In the genomic region with DNA sequence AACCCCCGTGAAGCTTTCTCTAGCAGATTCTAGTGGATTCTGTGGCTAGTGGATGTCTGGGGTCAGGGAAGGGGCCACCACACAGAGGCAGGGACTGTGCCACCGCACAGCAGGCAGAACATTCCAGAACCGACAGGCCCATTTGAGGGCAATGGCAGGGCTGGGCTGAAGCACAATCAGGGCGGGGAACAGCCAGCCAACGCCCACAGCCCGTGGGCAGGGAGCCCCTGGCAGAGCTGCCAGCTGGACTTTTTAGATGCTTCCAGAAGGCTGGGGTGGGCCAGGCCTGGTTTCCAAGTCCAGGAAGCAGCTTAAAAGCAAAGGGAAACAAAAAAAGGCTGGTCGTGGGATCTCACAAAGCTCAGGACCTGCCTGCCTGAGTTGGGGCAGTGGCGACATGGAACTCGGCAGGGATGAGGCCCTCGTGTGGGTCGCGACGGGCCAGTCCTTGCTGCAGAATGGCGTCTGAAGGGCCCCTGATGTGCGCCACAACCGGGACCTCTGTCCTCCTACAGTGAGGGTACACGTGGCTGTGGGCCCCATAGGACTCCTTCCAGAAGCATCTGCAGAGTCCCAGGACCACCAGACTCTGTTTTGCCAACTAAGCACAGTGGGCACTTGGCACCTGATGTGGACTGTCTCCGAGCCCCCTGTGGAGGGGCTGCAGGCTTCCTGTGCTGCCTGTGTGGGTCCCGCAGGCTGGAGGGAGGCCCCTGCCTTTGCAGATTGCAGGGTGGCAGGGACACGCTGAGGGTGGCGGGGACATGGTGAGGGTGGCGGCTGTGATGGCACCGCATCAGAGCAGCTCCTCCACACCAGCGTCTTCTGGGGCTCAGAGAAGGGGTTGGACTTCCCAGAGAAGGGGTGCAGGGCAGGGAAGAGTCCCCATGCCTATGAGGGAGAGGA, we compare ENCODE assay signal across 1 cellular context.
TF ChIP-seq lines count a peak whose summit lies in the region.

No MANE protein-coding gene starts in this region.

TF ChIP-seq in GM23338, 12 proteins besides CTCF, POLR2A, EP300 and RAD21 (continued from another document):
- TF ChIP-seq, protein P1, sequence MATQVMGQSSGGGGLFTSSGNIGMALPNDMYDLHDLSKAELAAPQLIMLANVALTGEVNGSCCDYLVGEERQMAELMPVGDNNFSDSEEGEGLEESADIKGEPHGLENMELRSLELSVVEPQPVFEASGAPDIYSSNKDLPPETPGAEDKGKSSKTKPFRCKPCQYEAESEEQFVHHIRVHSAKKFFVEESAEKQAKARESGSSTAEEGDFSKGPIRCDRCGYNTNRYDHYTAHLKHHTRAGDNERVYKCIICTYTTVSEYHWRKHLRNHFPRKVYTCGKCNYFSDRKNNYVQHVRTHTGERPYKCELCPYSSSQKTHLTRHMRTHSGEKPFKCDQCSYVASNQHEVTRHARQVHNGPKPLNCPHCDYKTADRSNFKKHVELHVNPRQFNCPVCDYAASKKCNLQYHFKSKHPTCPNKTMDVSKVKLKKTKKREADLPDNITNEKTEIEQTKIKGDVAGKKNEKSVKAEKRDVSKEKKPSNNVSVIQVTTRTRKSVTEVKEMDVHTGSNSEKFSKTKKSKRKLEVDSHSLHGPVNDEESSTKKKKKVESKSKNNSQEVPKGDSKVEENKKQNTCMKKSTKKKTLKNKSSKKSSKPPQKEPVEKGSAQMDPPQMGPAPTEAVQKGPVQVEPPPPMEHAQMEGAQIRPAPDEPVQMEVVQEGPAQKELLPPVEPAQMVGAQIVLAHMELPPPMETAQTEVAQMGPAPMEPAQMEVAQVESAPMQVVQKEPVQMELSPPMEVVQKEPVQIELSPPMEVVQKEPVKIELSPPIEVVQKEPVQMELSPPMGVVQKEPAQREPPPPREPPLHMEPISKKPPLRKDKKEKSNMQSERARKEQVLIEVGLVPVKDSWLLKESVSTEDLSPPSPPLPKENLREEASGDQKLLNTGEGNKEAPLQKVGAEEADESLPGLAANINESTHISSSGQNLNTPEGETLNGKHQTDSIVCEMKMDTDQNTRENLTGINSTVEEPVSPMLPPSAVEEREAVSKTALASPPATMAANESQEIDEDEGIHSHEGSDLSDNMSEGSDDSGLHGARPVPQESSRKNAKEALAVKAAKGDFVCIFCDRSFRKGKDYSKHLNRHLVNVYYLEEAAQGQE (IDR thresholded peaks at IDR 0.05; ENCODE audit: unreplicated experiment), result no peak
- TF ChIP-seq EZH2phosphoT487 (IDR thresholded peaks at IDR 0.05; ENCODE audit: unreplicated experiment) (no peak), ZNF114 (CRISPR knock-in tag; IDR thresholded peaks at IDR 0.05) (no peak), NANOG (IDR thresholded peaks at IDR 0.05; ENCODE audit: borderline replicate concordance) (no peak), STAT1 (IDR thresholded peaks at IDR 0.05; ENCODE audit: unreplicated experiment) (no peak), CREB1 (CRISPR knock-in tag; IDR thresholded peaks at IDR 0.05; ENCODE audit: low read depth) (no peak), ZNF331 (CRISPR knock-in tag; IDR thresholded peaks at IDR 0.05; ENCODE audit: low read depth) (no peak), EZH2 (IDR thresholded peaks at IDR 0.05; ENCODE audit: low read depth, unreplicated experiment) (no peak), POLR2AphosphoS5 (IDR thresholded peaks at IDR 0.05; ENCODE audit: low read depth) (no peak)
- TF ChIP-seq, protein P2, sequence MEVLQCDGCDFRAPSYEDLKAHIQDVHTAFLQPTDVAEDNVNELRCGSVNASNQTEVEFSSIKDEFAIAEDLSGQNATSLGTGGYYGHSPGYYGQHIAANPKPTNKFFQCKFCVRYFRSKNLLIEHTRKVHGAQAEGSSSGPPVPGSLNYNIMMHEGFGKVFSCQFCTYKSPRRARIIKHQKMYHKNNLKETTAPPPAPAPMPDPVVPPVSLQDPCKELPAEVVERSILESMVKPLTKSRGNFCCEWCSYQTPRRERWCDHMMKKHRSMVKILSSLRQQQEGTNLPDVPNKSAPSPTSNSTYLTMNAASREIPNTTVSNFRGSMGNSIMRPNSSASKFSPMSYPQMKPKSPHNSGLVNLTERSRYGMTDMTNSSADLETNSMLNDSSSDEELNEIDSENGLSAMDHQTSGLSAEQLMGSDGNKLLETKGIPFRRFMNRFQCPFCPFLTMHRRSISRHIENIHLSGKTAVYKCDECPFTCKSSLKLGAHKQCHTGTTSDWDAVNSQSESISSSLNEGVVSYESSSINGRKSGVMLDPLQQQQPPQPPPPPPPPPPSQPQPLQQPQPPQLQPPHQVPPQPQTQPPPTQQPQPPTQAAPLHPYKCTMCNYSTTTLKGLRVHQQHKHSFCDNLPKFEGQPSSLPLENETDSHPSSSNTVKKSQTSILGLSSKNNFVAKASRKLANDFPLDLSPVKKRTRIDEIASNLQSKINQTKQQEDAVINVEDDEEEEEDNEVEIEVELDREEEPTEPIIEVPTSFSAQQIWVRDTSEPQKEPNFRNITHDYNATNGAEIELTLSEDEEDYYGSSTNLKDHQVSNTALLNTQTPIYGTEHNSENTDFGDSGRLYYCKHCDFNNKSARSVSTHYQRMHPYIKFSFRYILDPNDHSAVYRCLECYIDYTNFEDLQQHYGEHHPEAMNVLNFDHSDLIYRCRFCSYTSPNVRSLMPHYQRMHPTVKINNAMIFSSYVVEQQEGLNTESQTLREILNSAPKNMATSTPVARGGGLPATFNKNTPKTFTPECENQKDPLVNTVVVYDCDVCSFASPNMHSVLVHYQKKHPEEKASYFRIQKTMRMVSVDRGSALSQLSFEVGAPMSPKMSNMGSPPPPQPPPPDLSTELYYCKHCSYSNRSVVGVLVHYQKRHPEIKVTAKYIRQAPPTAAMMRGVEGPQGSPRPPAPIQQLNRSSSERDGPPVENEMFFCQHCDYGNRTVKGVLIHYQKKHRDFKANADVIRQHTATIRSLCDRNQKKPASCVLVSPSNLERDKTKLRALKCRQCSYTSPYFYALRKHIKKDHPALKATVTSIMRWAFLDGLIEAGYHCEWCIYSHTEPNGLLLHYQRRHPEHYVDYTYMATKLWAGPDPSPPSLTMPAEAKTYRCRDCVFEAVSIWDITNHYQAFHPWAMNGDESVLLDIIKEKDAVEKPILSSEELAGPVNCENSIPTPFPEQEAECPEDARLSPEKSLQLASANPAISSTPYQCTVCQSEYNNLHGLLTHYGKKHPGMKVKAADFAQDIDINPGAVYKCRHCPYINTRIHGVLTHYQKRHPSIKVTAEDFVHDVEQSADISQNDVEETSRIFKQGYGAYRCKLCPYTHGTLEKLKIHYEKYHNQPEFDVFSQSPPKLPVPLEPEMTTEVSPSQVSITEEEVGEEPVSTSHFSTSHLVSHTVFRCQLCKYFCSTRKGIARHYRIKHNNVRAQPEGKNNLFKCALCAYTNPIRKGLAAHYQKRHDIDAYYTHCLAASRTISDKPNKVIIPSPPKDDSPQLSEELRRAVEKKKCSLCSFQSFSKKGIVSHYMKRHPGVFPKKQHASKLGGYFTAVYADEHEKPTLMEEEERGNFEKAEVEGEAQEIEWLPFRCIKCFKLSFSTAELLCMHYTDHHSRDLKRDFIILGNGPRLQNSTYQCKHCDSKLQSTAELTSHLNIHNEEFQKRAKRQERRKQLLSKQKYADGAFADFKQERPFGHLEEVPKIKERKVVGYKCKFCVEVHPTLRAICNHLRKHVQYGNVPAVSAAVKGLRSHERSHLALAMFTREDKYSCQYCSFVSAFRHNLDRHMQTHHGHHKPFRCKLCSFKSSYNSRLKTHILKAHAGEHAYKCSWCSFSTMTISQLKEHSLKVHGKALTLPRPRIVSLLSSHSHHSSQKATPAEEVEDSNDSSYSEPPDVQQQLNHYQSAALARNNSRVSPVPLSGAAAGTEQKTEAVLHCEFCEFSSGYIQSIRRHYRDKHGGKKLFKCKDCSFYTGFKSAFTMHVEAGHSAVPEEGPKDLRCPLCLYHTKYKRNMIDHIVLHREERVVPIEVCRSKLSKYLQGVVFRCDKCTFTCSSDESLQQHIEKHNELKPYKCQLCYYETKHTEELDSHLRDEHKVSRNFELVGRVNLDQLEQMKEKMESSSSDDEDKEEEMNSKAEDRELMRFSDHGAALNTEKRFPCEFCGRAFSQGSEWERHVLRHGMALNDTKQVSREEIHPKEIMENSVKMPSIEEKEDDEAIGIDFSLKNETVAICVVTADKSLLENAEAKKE (CRISPR knock-in tag; IDR thresholded peaks at IDR 0.05), result no peak
TF ChIP-seq in GM23338: peak in this region for 0.
